Comparison of ENCODE assay signal across 8 cellular contexts in genomic region chr15:70152070-70152480, GRCh38.
A peak's percentile ranks its signal among the peaks of the same experiment; 100 is the strongest.
DNase-seq lines count a peak whose midpoint lies in the region; ATAC-seq and TF ChIP-seq lines count a peak whose summit lies in the region.

No MANE protein-coding gene starts in this region.

- no peaks in the 10 kb centered on the region for H3K27me3 ChIP-seq in muscle layer of colon (ENCODE audit: control insufficient read depth in 1 of 2, insufficient read depth in 2 of 2, low read length in 2 of 2)

- no peaks in the 10 kb centered on the region for H3K36me3 ChIP-seq in muscle layer of colon (ENCODE audit: insufficient read depth, low read length)

- ATAC-seq in GM21529 (IDR thresholded peaks at IDR 0.05; ENCODE audit: unreplicated experiment) (no peak), HG03457 (IDR thresholded peaks at IDR 0.05; ENCODE audit: unreplicated experiment) (no peak)

- peak; percentile 80 for DNase-seq in DMS53 treated with DMSO at 0.1 percent for 48 hours (lab: John Stamatoyannopoulos, UW; ENCODE audit: unreplicated experiment)
- DNase-seq in MV-4-11 (lab: John Stamatoyannopoulos, UW): peak; percentile 88
- no peak for DNase-seq in NCI-H524 (lab: John Stamatoyannopoulos, UW)
- no peak for DNase-seq in stimulated activated CD4-positive, alpha-beta T cell treated with anti-CD3 and anti-CD28 coated beads, Interleukin-2, amount 100 ng/mL, for 48 hours

- no peak overlapping the region for H3K4me3 ChIP-seq in muscle layer of colon (ENCODE audit: low read depth in 1 of 2, low read length in 2 of 2)

- no peaks in the 10 kb centered on the region for H3K9me3 ChIP-seq in muscle layer of colon (ENCODE audit: low read length)

- peak overlapping the region; percentile 41 for H3K27ac ChIP-seq in VCaP
- peak overlapping the region; percentile 81 for H3K27ac ChIP-seq in muscle layer of colon (ENCODE audit: low read depth, low read length)

- H3K4me1 ChIP-seq in muscle layer of colon (ENCODE audit: insufficient read depth, low read length): peaks cover 55% of the 10 kb centered on the region

- no peak overlapping the region for H3K9ac ChIP-seq in muscle layer of colon (ENCODE audit: low read length)

- no peak; the same call in 1 of the 2 replicates for TF ChIP-seq CTCF in VCaP (conservative IDR thresholded peaks at IDR 0.05)

Comparison
In these comparisons a context has a peak if more than half of its experiments do, and no peak if none do; other contexts are left out.
1. DNase-seq: peak in DMS53 treated with DMSO at 0.1 percent for 48 hours (single experiment) and MV-4-11 (single experiment); none in NCI-H524 (0 of 2) and stimulated activated CD4-positive, alpha-beta T cell treated with anti-CD3 and anti-CD28 coated beads, Interleukin-2, amount 100 ng/mL, for 48 hours (0 of 2).